Comparison of ENCODE assay signal across 9 cellular contexts in the genomic region with DNA sequence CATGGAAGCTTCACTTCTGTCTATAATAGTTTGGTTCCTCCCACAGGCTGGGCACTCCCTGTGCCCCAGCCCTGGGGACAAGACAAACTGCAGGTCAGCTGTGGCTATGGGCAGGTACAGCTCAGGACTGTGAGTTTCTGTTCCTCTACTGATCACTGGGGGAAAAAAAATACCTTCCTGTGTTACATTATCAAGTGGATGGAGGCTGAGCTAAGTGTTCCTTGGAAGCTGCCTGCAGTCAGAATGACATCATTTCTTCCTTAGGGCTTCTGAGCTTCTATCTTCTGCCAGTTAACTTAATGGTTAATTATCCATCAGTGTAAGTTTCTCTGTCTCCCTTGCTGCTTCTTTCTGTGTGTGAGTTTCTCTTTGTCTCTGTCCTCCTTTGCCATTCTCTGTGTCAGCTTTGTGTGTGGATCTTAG. TPM values are rescaled to one million over a fixed set of nuclear protein-coding genes. Genes with fewer than 3 reads are reported as not detected.
DNase-seq lines count a peak whose midpoint lies in the region; ATAC-seq and TF ChIP-seq lines count a peak whose summit lies in the region.
"Had no signal": no experiment of that assay in that cellular context is flagged by ENCODE, and none has a peak within 500 bp of the region (broad histone marks: within the 10 kb centered on the region; RNA-seq: fewer than 3 reads in every experiment).

No MANE protein-coding gene starts in this region.

- POLR2A ChIA-PET in A673 (lab: Charles Lee; ENCODE audit: low non-redundant PET) = no interaction called here

- no peaks in the 10 kb centered on the region for H3K9me3 Mint-ChIP-seq in effector memory CD8-positive, alpha-beta T cell

- peaks cover 7% of the 10 kb centered on the region for H3K4me1 ChIP-seq in A673 (ENCODE audit: insufficient read depth, low read length, poor library complexity, severe bottlenecking)

- H3K4me1 Mint-ChIP-seq in effector memory CD8-positive, alpha-beta T cell (ENCODE audit: low read depth in 2 of 2) = peaks cover 29 to 43% of the 10 kb centered on the region in 2 donors

- H3K4me3 Mint-ChIP-seq in effector memory CD8-positive, alpha-beta T cell = peak overlapping the region in 1 of 2 donors; percentile 10

- no peak for TF ChIP-seq CTCF in A673 (conservative IDR thresholded peaks at IDR 0.05; ENCODE audit: low read depth, low read length)

- H3K4me3 ChIP-seq in A673 (ENCODE audit: low read depth, low read length, poor library complexity, severe bottlenecking) = no peak overlapping the region

- ATAC-seq in GM18517 (IDR thresholded peaks at IDR 0.05; ENCODE audit: unreplicated experiment) (peak; percentile 86), GM21526 (IDR thresholded peaks at IDR 0.05; ENCODE audit: low FRiP score, unreplicated experiment) (peak; percentile 67), HG03521 (IDR thresholded peaks at IDR 0.05; ENCODE audit: unreplicated experiment) (peak; percentile 58)
- no peak for ATAC-seq in effector memory CD8-positive, alpha-beta T cell (replicated peaks)

- no peaks in the 10 kb centered on the region for H3K27me3 Mint-ChIP-seq in effector memory CD8-positive, alpha-beta T cell

- no peak overlapping the region for H3K27ac ChIP-seq in A673 (ENCODE audit: low read depth, low read length, poor library complexity, severe bottlenecking)

- no peak for DNase-seq in effector memory CD8-positive, alpha-beta T cell
- DNase-seq in DMS 273 (lab: John Stamatoyannopoulos, UW; ENCODE audit: unreplicated experiment) (no peak), mesenteric fat pad (ENCODE audit: low spot score) (no peak), nucleus accumbens (lab: John Stamatoyannopoulos, UW) (no peak), A673 (ENCODE audit: low spot score) (no peak)
- DNase-seq: hippocampal formation had no signal

- H3K27ac Mint-ChIP-seq in effector memory CD8-positive, alpha-beta T cell = peak overlapping the region; percentile 79 to 87

- intact Hi-C loops in A673 (cut with micrococcal nuclease; ENCODE audit: unreplicated experiment) = no loop called here

- no peaks in the 10 kb centered on the region for H3K9me3 ChIP-seq in A673 (ENCODE audit: low read depth, low read length, poor library complexity, severe bottlenecking)

- BruUV-seq in A673 (replicated peaks; lab: Mats Ljungman, UMichigan) = no TSS peak

- CTCF ChIA-PET in A673 (lab: Charles Lee) = no interaction called here

- H3K27me3 ChIP-seq in A673 (replicated peaks; ENCODE audit: insufficient read depth, low read depth, low read length, poor library complexity) = no peaks in the 10 kb centered on the region

- peaks cover 14% of the 10 kb centered on the region for H3K36me3 Mint-ChIP-seq in effector memory CD8-positive, alpha-beta T cell (ENCODE audit: insufficient read depth)

- H3K36me3 ChIP-seq in A673 (ENCODE audit: insufficient read depth, low read length, poor library complexity, severe bottlenecking) = no peaks in the 10 kb centered on the region

RNA-seq across cellular contexts. Expression of gene RAB33A, which starts 4.6 kb away (rescaled TPM):
- total RNA-seq in mesenteric fat pad (3.4 TPM), A673 (2021) (4.8 and 6.2 TPM in 2 replicates)

RNA-seq across cellular contexts. Expression of gene AIFM1, which starts 10.7 kb away (rescaled TPM):
- 35.4 TPM for total RNA-seq in mesenteric fat pad
- 69.4 and 71.1 TPM in 2 replicates for total RNA-seq in A673 (2021)
